Comparison of ENCODE assay signal across 17 cellular contexts in genomic region chr2:47074691-47075090, GRCh38.
A peak's percentile ranks its signal among the peaks of the same experiment; 100 is the strongest.
DNase-seq lines count a peak whose midpoint lies in the region; ATAC-seq and TF ChIP-seq lines count a peak whose summit lies in the region.
"Had no signal": no experiment of that assay in that cellular context is flagged by ENCODE, and none has a peak within 500 bp of the region (broad histone marks: within the 10 kb centered on the region; RNA-seq: fewer than 3 reads in every experiment).

No MANE protein-coding gene starts in this region.

- no peak overlapping the region for H3K4me3 ChIP-seq in smooth muscle cell
- H3K4me3 ChIP-seq: K562 had no signal

- H3K9me3 ChIP-seq in smooth muscle cell (replicated peaks; ENCODE audit: low read depth) = no peaks in the 10 kb centered on the region

- H4K20me1 ChIP-seq in smooth muscle cell (ENCODE audit: low read depth) = no peaks in the 10 kb centered on the region

- no peak overlapping the region for H3K9ac ChIP-seq in smooth muscle cell (ENCODE audit: low read depth)

- H3K9me3 Mint-ChIP-seq in activated T-cell treated with anti-CD3 and anti-CD28 coated beads, Interleukin-2, amount 50 U/mL, for 24 hours = no peaks in the 10 kb centered on the region
- H3K9me3 Mint-ChIP-seq in nephron (no peaks in the 10 kb centered on the region), type B pancreatic cell (no peaks in the 10 kb centered on the region)
- no peaks in the 10 kb centered on the region for H3K9me3 Mint-ChIP-seq in activated naive CD8-positive, alpha-beta T cell treated with anti-CD3 and anti-CD28 coated beads, Interleukin-2, amount 50 U/mL, for 24 hours
- H3K9me3 Mint-ChIP-seq: activated T-cell treated with anti-CD3 and anti-CD28 coated beads, Interleukin-2, amount 50 U/mL, for 4 hours had no signal

- H3K4me2 ChIP-seq in smooth muscle cell = no peak overlapping the region

- no peak overlapping the region for H3K4me3 Mint-ChIP-seq in activated T-cell treated with anti-CD3 and anti-CD28 coated beads, Interleukin-2, amount 50 U/mL, for 24 hours
- no peak overlapping the region for H3K4me3 Mint-ChIP-seq in nephron
- H3K4me3 Mint-ChIP-seq in type B pancreatic cell = no peak overlapping the region
- no peak overlapping the region for H3K4me3 Mint-ChIP-seq in activated naive CD8-positive, alpha-beta T cell treated with anti-CD3 and anti-CD28 coated beads, Interleukin-2, amount 50 U/mL, for 24 hours
- H3K4me3 Mint-ChIP-seq: activated T-cell treated with anti-CD3 and anti-CD28 coated beads, Interleukin-2, amount 50 U/mL, for 4 hours; T-helper 17 cell had no signal

- peak overlapping the region; percentile 60 for H3K27ac Mint-ChIP-seq in activated T-cell treated with anti-CD3 and anti-CD28 coated beads, Interleukin-2, amount 50 U/mL, for 24 hours
- H3K27ac Mint-ChIP-seq in nephron = peak overlapping the region in 2 of 3 experiments; percentile 62 to 86
- H3K27ac Mint-ChIP-seq in type B pancreatic cell = peak overlapping the region; percentile 91
- H3K27ac Mint-ChIP-seq in activated naive CD8-positive, alpha-beta T cell treated with anti-CD3 and anti-CD28 coated beads, Interleukin-2, amount 50 U/mL, for 24 hours = no peak overlapping the region
- H3K27ac Mint-ChIP-seq: T-helper 17 cell had no signal

- H3K36me3 ChIP-seq in smooth muscle cell (ENCODE audit: low read depth) = no peaks in the 10 kb centered on the region

- H3K36me3 Mint-ChIP-seq in activated T-cell treated with anti-CD3 and anti-CD28 coated beads, Interleukin-2, amount 50 U/mL, for 24 hours (ENCODE audit: low read depth) = peaks cover 38% of the 10 kb centered on the region
- H3K36me3 Mint-ChIP-seq in nephron (ENCODE audit: low read depth) = peaks cover 7% of the 10 kb centered on the region
- no peaks in the 10 kb centered on the region for H3K36me3 Mint-ChIP-seq in type B pancreatic cell
- H3K36me3 Mint-ChIP-seq in activated naive CD8-positive, alpha-beta T cell treated with anti-CD3 and anti-CD28 coated beads, Interleukin-2, amount 50 U/mL, for 24 hours (ENCODE audit: low read depth) = peaks cover 3% of the 10 kb centered on the region

- H2AFZ ChIP-seq in smooth muscle cell (ENCODE audit: low read depth) = no peak overlapping the region

- no peak for DNase-seq in activated T-cell treated with anti-CD3 and anti-CD28 coated beads, Interleukin-2, amount 50 U/mL, for 24 hours
- no peak for DNase-seq in activated T-cell treated with anti-CD3 and anti-CD28 coated beads, Interleukin-2, amount 50 U/mL, for 1 hour
- DNase-seq in type B pancreatic cell (ENCODE audit: extremely low spot score, unreplicated experiment) (no peak), NCI-H1417 (lab: John Stamatoyannopoulos, UW) (no peak), smooth muscle cell (lab: John Stamatoyannopoulos, UW; ENCODE audit: unreplicated experiment) (no peak)
- DNase-seq in activated naive CD8-positive, alpha-beta T cell treated with anti-CD3 and anti-CD28 coated beads, Interleukin-2, amount 50 U/mL, for 24 hours = no peak
- DNase-seq: 8988T; activated CD4-positive, alpha-beta T cell treated with anti-CD3 and anti-CD28 coated beads for 4 hours; activated T-cell treated with anti-CD3 and anti-CD28 coated beads, Interleukin-2, amount 50 U/mL, for 4 hours; amniotic stem cell; GDM1; NCI-H1694; NCI-H526; T-helper 17 cell had no signal

- no peaks in the 10 kb centered on the region for H3K27me3 ChIP-seq in smooth muscle cell (ENCODE audit: low read depth)

- no peak for ATAC-seq in activated naive CD8-positive, alpha-beta T cell treated with anti-CD3 and anti-CD28 coated beads, Interleukin-2, amount 50 U/mL, for 24 hours
- ATAC-seq: activated T-cell treated with anti-CD3 and anti-CD28 coated beads, Interleukin-2, amount 50 U/mL, for 4 hours; K562; T-helper 17 cell had no signal

- no peaks in the 10 kb centered on the region for H3K27me3 Mint-ChIP-seq in activated T-cell treated with anti-CD3 and anti-CD28 coated beads, Interleukin-2, amount 50 U/mL, for 24 hours
- no peaks in the 10 kb centered on the region for H3K27me3 Mint-ChIP-seq in nephron (ENCODE audit: low read depth)
- H3K27me3 Mint-ChIP-seq in type B pancreatic cell = no peaks in the 10 kb centered on the region
- no peaks in the 10 kb centered on the region for H3K27me3 Mint-ChIP-seq in activated naive CD8-positive, alpha-beta T cell treated with anti-CD3 and anti-CD28 coated beads, Interleukin-2, amount 50 U/mL, for 24 hours
- H3K27me3 Mint-ChIP-seq: T-helper 17 cell had no signal

- TF ChIP-seq CTCF in nephron (IDR thresholded peaks at IDR 0.05; ENCODE audit: unreplicated experiment in 3 of 3) (no peak), type B pancreatic cell (conservative IDR thresholded peaks at IDR 0.05) (no peak), smooth muscle cell (IDR thresholded peaks at IDR 0.05; ENCODE audit: borderline replicate concordance, insufficient read depth, poor library complexity, severe bottlenecking) (no peak)

- H3K79me2 ChIP-seq in smooth muscle cell (ENCODE audit: low read depth) = no peaks in the 10 kb centered on the region

- peaks cover 34% of the 10 kb centered on the region for H3K4me1 Mint-ChIP-seq in activated T-cell treated with anti-CD3 and anti-CD28 coated beads, Interleukin-2, amount 50 U/mL, for 24 hours (ENCODE audit: low read depth)
- peaks cover 57% of the 10 kb centered on the region for H3K4me1 Mint-ChIP-seq in nephron
- peaks cover 49% of the 10 kb centered on the region for H3K4me1 Mint-ChIP-seq in type B pancreatic cell (ENCODE audit: unreplicated experiment)
- H3K4me1 Mint-ChIP-seq in activated naive CD8-positive, alpha-beta T cell treated with anti-CD3 and anti-CD28 coated beads, Interleukin-2, amount 50 U/mL, for 24 hours = peaks cover 33% of the 10 kb centered on the region

- H3K27ac ChIP-seq in cingulate gyrus (ENCODE audit: low read depth, low read length) (peak overlapping the region; percentile 69), smooth muscle cell (ENCODE audit: low read depth) (no peak overlapping the region)

- 96% methylated on average over 4 of the region's 4 CpGs for WGBS in smooth muscle cell (ENCODE audit: low lambda C conversion rate)

- peaks cover 15% of the 10 kb centered on the region for H3K4me1 ChIP-seq in smooth muscle cell (ENCODE audit: low read depth)

- H3F3A ChIP-seq in smooth muscle cell (ENCODE audit: low read depth) = peaks cover 25% of the 10 kb centered on the region
